In genomic region chr7:137954614-137955013, GRCh38 we compare ENCODE assay signal across 2 cellular contexts.
TF ChIP-seq lines count a peak whose summit lies in the region.

No MANE protein-coding gene starts in this region.

TF ChIP-seq in HCT116, 20 proteins besides CTCF, POLR2A, EP300 and RAD21 (continued from another document):
- TF ChIP-seq REST (IDR thresholded peaks at IDR 0.05; ENCODE audit: low read depth) (no peak), JUND (IDR thresholded peaks at IDR 0.05) (no peak), CEBPB (IDR thresholded peaks at IDR 0.05; ENCODE audit: low read depth) (no peak), SP1 (IDR thresholded peaks at IDR 0.05; ENCODE audit: low read depth) (no peak), FOSL1 (IDR thresholded peaks at IDR 0.05; ENCODE audit: low read depth) (no peak), POLR2AphosphoS5 (IDR thresholded peaks at IDR 0.05; ENCODE audit: low read depth, low read length) (no peak), YY1 (IDR thresholded peaks at IDR 0.05; ENCODE audit: extremely low read depth, insufficient replicate concordance, low read depth, low read length) (no peak), EZH2 (IDR thresholded peaks at IDR 0.05) (no peak), EZH2phosphoT487 (IDR thresholded peaks at IDR 0.05; ENCODE audit: borderline replicate concordance) (no peak), SIN3A (IDR thresholded peaks at IDR 0.05; ENCODE audit: low read depth) (no peak), ZBTB33 (IDR thresholded peaks at IDR 0.05; ENCODE audit: extremely low read depth, insufficient replicate concordance, low read length) (no peak)
TF ChIP-seq in HCT116: peak in this region for 0.

TF ChIP-seq in WTC11, 78 proteins besides CTCF, POLR2A, EP300 and RAD21 (continued from another document):
- no peak for TF ChIP-seq STAT6 (CRISPR knock-in tag; conservative IDR thresholded peaks at IDR 0.05; ENCODE audit: low read depth)
- TF ChIP-seq ERG (CRISPR knock-in tag; IDR thresholded peaks at IDR 0.05): no peak
- no peak for TF ChIP-seq ZNF138 (CRISPR knock-in tag; conservative IDR thresholded peaks at IDR 0.05)
